10 cellular contexts compared by ENCODE assay signal in genomic region chr1:37498872-37499617, GRCh38. TPM values are rescaled to one million over a fixed set of nuclear protein-coding genes. Genes with fewer than 3 reads are reported as not detected.
DNase-seq lines count a peak whose midpoint lies in the region; ATAC-seq and TF ChIP-seq lines count a peak whose summit lies in the region.
"Had no signal": no experiment of that assay in that cellular context is flagged by ENCODE, and none has a peak within 500 bp of the region (broad histone marks: within the 10 kb centered on the region; RNA-seq: fewer than 3 reads in every experiment).

No MANE protein-coding gene starts in this region.

- no peaks in the 10 kb centered on the region for H3K9me3 Mint-ChIP-seq in chondrocyte (ENCODE audit: low read depth)
- H3K9me3 Mint-ChIP-seq: CD4-positive, alpha-beta T cell had no signal

- ATAC-seq in HG03571 (IDR thresholded peaks at IDR 0.05; ENCODE audit: unreplicated experiment) = no peak
- ATAC-seq in GM18909 (IDR thresholded peaks at IDR 0.05; ENCODE audit: poor library complexity, unreplicated experiment) = no peak

- no peaks in the 10 kb centered on the region for H3K9me3 ChIP-seq in effector memory CD4-positive, alpha-beta T cell (ENCODE audit: control insufficient read depth, low read length)

- DNase-seq in AG08395 (ENCODE audit: low spot score) (peak; percentile 54), NCI-H1105 treated with DMSO at 0.1 percent for 48 hours (lab: John Stamatoyannopoulos, UW) (peak; percentile 62), chondrocyte (ENCODE audit: low spot score) (no peak), medulla oblongata (ENCODE audit: extremely low spot score) (peak; percentile 63), Kasumi-1 (lab: John Stamatoyannopoulos, UW) (no peak)
- no peak for DNase-seq in effector memory CD4-positive, alpha-beta T cell
- DNase-seq: CD4-positive, alpha-beta T cell had no signal

- TF ChIP-seq CTCF in chondrocyte (IDR thresholded peaks at IDR 0.05) = no peak

- no peak overlapping the region for H3K4me3 Mint-ChIP-seq in chondrocyte (ENCODE audit: unreplicated experiment)
- H3K4me3 Mint-ChIP-seq: CD4-positive, alpha-beta T cell had no signal

- no peaks in the 10 kb centered on the region for H3K27me3 ChIP-seq in effector memory CD4-positive, alpha-beta T cell (replicated peaks; ENCODE audit: control insufficient read depth, insufficient read depth, low read length, poor library complexity, severe bottlenecking)

- H3K27ac ChIP-seq in effector memory CD4-positive, alpha-beta T cell (ENCODE audit: insufficient read depth, low read length, poor library complexity, severe bottlenecking) = no peak overlapping the region

- H3K4me1 ChIP-seq in effector memory CD4-positive, alpha-beta T cell (ENCODE audit: control insufficient read depth, insufficient read depth, low read length, poor library complexity, severe bottlenecking) = no peaks in the 10 kb centered on the region

- peaks cover 12% of the 10 kb centered on the region for H3K36me3 Mint-ChIP-seq in chondrocyte (ENCODE audit: low read depth)

- H3K4me1 Mint-ChIP-seq in chondrocyte (ENCODE audit: low read depth) = peaks cover 12% of the 10 kb centered on the region

- no peak overlapping the region for H3K4me3 ChIP-seq in effector memory CD4-positive, alpha-beta T cell (ENCODE audit: insufficient read depth, low read depth, low read length, poor library complexity, severe bottlenecking)

- H3K27ac Mint-ChIP-seq in chondrocyte (ENCODE audit: unreplicated experiment) = peak overlapping the region; percentile 80
- H3K27ac Mint-ChIP-seq: CD4-positive, alpha-beta T cell had no signal

- H3K27me3 Mint-ChIP-seq in chondrocyte (ENCODE audit: low read depth) = no peaks in the 10 kb centered on the region
- H3K27me3 Mint-ChIP-seq: CD4-positive, alpha-beta T cell had no signal

- peaks cover 56% of the 10 kb centered on the region for H3K36me3 ChIP-seq in effector memory CD4-positive, alpha-beta T cell (ENCODE audit: control insufficient read depth, insufficient read depth, low read length)

RNA-seq across cellular contexts. Expression of gene MEAF6, which starts 15.5 kb away (rescaled TPM):
- total RNA-seq in chondrocyte = 47.4 to 52.8 TPM (median 48.7 TPM) in 3 replicates

RNA-seq across cellular contexts. Expression of gene ZC3H12A, which starts 24.7 kb away (rescaled TPM):
- total RNA-seq in chondrocyte = 5.9 to 7.5 TPM (median 6.9 TPM) in 3 replicates

RNA-seq across cellular contexts. Expression of gene SNIP1, which starts 55.0 kb away (rescaled TPM):
- 15.1 to 17.5 TPM (median 15.6 TPM) in 3 replicates for total RNA-seq in chondrocyte

RNA-seq across cellular contexts. Expression of gene DNALI1, which starts 57.7 kb away (rescaled TPM):
- total RNA-seq in chondrocyte = 3.5 to 5.7 TPM (median 3.9 TPM) in 3 replicates
- total RNA-seq: CD4-positive, alpha-beta T cell; T-helper 1 cell treated with Interleukin-12 subunit alpha and Interleukin-12 subunit beta and Interleukin-4 antibody, amounts not matched to agents 30 ng/mL and 1 ng/mL, for 36 hours had no signal

Comparison
In these comparisons a context has a peak if more than half of its experiments do, and no peak if none do; other contexts are left out.
1. DNase-seq: peak in AG08395 (single experiment), NCI-H1105 treated with DMSO at 0.1 percent for 48 hours (single experiment) and medulla oblongata (single experiment); none in chondrocyte (single experiment), effector memory CD4-positive, alpha-beta T cell (0 of 3) and Kasumi-1 (0 of 2).